2 cellular contexts compared by ENCODE assay signal in genomic region chr20:32613596-32614053, GRCh38.
TF ChIP-seq lines count a peak whose summit lies in the region.

No MANE protein-coding gene starts in this region.

TF ChIP-seq in HepG2, 621 proteins besides CTCF, POLR2A, EP300 and RAD21:
- TF ChIP-seq ATM (IDR thresholded peaks at IDR 0.05; ENCODE audit: borderline replicate concordance) (peak; percentile 66; the same call in 1 of the 2 replicates), NR2F1 (CRISPR knock-in tag; IDR thresholded peaks at IDR 0.05) (no peak), ZBTB34 (CRISPR knock-in tag; IDR thresholded peaks at IDR 0.05) (no peak), KAT7 (CRISPR knock-in tag; IDR thresholded peaks at IDR 0.05; ENCODE audit: borderline replicate concordance) (no peak), KLF11 (CRISPR knock-in tag; IDR thresholded peaks at IDR 0.05) (no peak), LCORL (IDR thresholded peaks at IDR 0.05) (peak; percentile 57; the same call in 1 of the 2 replicates), LCORL (CRISPR knock-in tag; IDR thresholded peaks at IDR 0.05) (no peak), FOXK2 (IDR thresholded peaks at IDR 0.05) (0 out of 2 replicates have a peak, but pooled peaks have one; percentile 5), ZSCAN22 (CRISPR knock-in tag; IDR thresholded peaks at IDR 0.05) (no peak), FOXA1 (IDR thresholded peaks at IDR 0.05) (0 out of 2 replicates have a peak, but pooled peaks have one; percentile 4), FOXA1 (CRISPR knock-in tag; IDR thresholded peaks at IDR 0.05) (no peak)
- TF ChIP-seq, protein P1, sequence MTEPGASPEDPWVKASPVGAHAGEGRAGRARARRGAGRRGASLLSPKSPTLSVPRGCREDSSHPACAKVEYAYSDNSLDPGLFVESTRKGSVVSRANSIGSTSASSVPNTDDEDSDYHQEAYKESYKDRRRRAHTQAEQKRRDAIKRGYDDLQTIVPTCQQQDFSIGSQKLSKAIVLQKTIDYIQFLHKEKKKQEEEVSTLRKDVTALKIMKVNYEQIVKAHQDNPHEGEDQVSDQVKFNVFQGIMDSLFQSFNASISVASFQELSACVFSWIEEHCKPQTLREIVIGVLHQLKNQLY (CRISPR knock-in tag; IDR thresholded peaks at IDR 0.05), result no peak
TF ChIP-seq in HepG2: peak in this region for 4.

TF ChIP-seq in K562, 482 proteins besides CTCF, POLR2A, EP300 and RAD21:
- TF ChIP-seq PPARD (CRISPR knock-in tag; IDR thresholded peaks at IDR 0.05), result no peak
- TF ChIP-seq MTF1 (CRISPR knock-in tag; IDR thresholded peaks at IDR 0.05; ENCODE audit: borderline replicate concordance), result no peak
- 0 out of 2 replicates have a peak, but pooled peaks have one; percentile 40 for TF ChIP-seq SUPT5H (IDR thresholded peaks at IDR 0.05)
- TF ChIP-seq ZNF24 (IDR thresholded peaks at IDR 0.05), result peak; percentile 73
- no peak for TF ChIP-seq ZBTB1 (CRISPR knock-in tag; IDR thresholded peaks at IDR 0.05; ENCODE audit: borderline replicate concordance, low read depth)
- TF ChIP-seq NR1H2 (CRISPR knock-in tag; IDR thresholded peaks at IDR 0.05), result no peak
